In genomic region chr2:129885735-129886134, GRCh38 we compare ENCODE assay signal across 10 cellular contexts.
A peak's percentile ranks its signal among the peaks of the same experiment; 100 is the strongest.
DNase-seq lines count a peak whose midpoint lies in the region; ATAC-seq and TF ChIP-seq lines count a peak whose summit lies in the region.
"Had no signal": no experiment of that assay in that cellular context is flagged by ENCODE, and none has a peak within 500 bp of the region (broad histone marks: within the 10 kb centered on the region; RNA-seq: fewer than 3 reads in every experiment).

No MANE protein-coding gene starts in this region.

- H3K4me3 Mint-ChIP-seq in type B pancreatic cell, result no peak overlapping the region

- DNase-seq in cardiac muscle cell (ENCODE audit: low read depth in 1 of 2, low spot score in 1 of 2), result peak; percentile 15 to 57
- no peak for DNase-seq in Right ventricle myocardium superior
- peak; percentile 17 for DNase-seq in NCI-H1694 treated with DMSO at 0.1 percent for 48 hours (lab: John Stamatoyannopoulos, UW)
- DNase-seq in fibroblast of the aortic adventitia (ENCODE audit: low read depth), result no peak
- no peak for DNase-seq in type B pancreatic cell (ENCODE audit: extremely low spot score, unreplicated experiment)
- no peak for DNase-seq in PC-3
- DNase-seq: activated T-cell treated with anti-CD3 and anti-CD28 coated beads, Interleukin-2, amount 50 U/mL, for 48 hours had no signal

- H3K9me3 ChIP-seq in cardiac muscle cell (ENCODE audit: low read depth), result no peaks in the 10 kb centered on the region
- H3K9me3 ChIP-seq in PC-3 (ENCODE audit: low read length), result no peaks in the 10 kb centered on the region

- peaks cover 6% of the 10 kb centered on the region for H3K27me3 ChIP-seq in cardiac muscle cell
- peaks cover 12% of the 10 kb centered on the region; the same call in 1 of the 2 replicates for H3K27me3 ChIP-seq in PC-3 (ENCODE audit: low read length)

- H3K4me2 ChIP-seq in PC-3 (ENCODE audit: low read length), result no peak overlapping the region

- H3K36me3 Mint-ChIP-seq in type B pancreatic cell, result no peaks in the 10 kb centered on the region

- H3K36me3 ChIP-seq in cardiac muscle cell, result no peaks in the 10 kb centered on the region
- no peaks in the 10 kb centered on the region; the same call in 1 of the 2 replicates for H3K36me3 ChIP-seq in PC-3 (ENCODE audit: low read depth, low read length)

- no peak overlapping the region for H2AFZ ChIP-seq in PC-3 (ENCODE audit: low read length)

- no peak overlapping the region for H3K27ac Mint-ChIP-seq in type B pancreatic cell

- no peaks in the 10 kb centered on the region for H3F3A ChIP-seq in PC-3 (ENCODE audit: low read length, unreplicated experiment)

- H3K27ac ChIP-seq in cardiac muscle cell (no peak overlapping the region), PC-3 (ENCODE audit: low read length) (no peak overlapping the region)
- H3K27ac ChIP-seq: VCaP had no signal

- intact Hi-C loops in Right ventricle myocardium superior (cut with DNase I), result no loop called here
- intact Hi-C loops in PC-3 (cut with micrococcal nuclease), result no loop called here

- TF ChIP-seq CTCF in cardiac muscle cell (IDR thresholded peaks at IDR 0.05; ENCODE audit: low read depth, low read length) (peak; percentile 17), fibroblast of the aortic adventitia (IDR thresholded peaks at IDR 0.05; ENCODE audit: insufficient read depth, low read length) (peak; percentile 2), type B pancreatic cell (conservative IDR thresholded peaks at IDR 0.05) (peak; percentile 55), PC-3 (conservative IDR thresholded peaks at IDR 0.05; ENCODE audit: low read depth, low read length) (no peak)

- ATAC-seq in Right ventricle myocardium superior (ENCODE audit: poor library complexity) (no peak), PC-3 (no peak), HG02571 (IDR thresholded peaks at IDR 0.05; ENCODE audit: unreplicated experiment) (no peak), HG02884 (IDR thresholded peaks at IDR 0.05; ENCODE audit: unreplicated experiment) (no peak)

- H3K4me1 Mint-ChIP-seq in type B pancreatic cell (ENCODE audit: unreplicated experiment), result no peaks in the 10 kb centered on the region

- no peaks in the 10 kb centered on the region for H3K79me2 ChIP-seq in PC-3 (ENCODE audit: low read length)

- H3K4me3 ChIP-seq in cardiac muscle cell (no peak overlapping the region), fibroblast of the aortic adventitia (ENCODE audit: low read depth, low read length) (no peak overlapping the region), PC-3 (ENCODE audit: low read length) (no peak overlapping the region)

- peaks cover 33% of the 10 kb centered on the region for H3K27me3 Mint-ChIP-seq in type B pancreatic cell

- no peaks in the 10 kb centered on the region for H3K9me3 Mint-ChIP-seq in type B pancreatic cell

- no TSS peak for BruUV-seq in PC-3 (replicated peaks; lab: Mats Ljungman, UMichigan)

- POLR2A ChIA-PET in PC-3 (lab: Charles Lee; ENCODE audit: unreplicated experiment), result no interaction called here

- no peaks in the 10 kb centered on the region for H3K9me2 ChIP-seq in PC-3 (replicated peaks; ENCODE audit: low read length)

- H3K4me1 ChIP-seq in cardiac muscle cell (ENCODE audit: low read depth) (no peaks in the 10 kb centered on the region), PC-3 (ENCODE audit: insufficient read depth, low read length) (no peaks in the 10 kb centered on the region)

- H4K20me1 ChIP-seq in PC-3 (ENCODE audit: low read length), result no peaks in the 10 kb centered on the region

- no peak overlapping the region for H3K9ac ChIP-seq in PC-3 (ENCODE audit: low read length)

- CTCF ChIA-PET in PC-3 (lab: Charles Lee), result no interaction called here

Comparison
In these comparisons a context has a peak if more than half of its experiments do, and no peak if none do; other contexts are left out.
1. DNase-seq: peak in cardiac muscle cell (2 of 2) and NCI-H1694 treated with DMSO at 0.1 percent for 48 hours (single experiment); none in Right ventricle myocardium superior (single experiment), fibroblast of the aortic adventitia (single experiment), type B pancreatic cell (single experiment) and PC-3 (single experiment).